ENCODE assay signal across 1 cellular context in genomic region chr20:25538838-25539665, GRCh38.
TF ChIP-seq lines count a peak whose summit lies in the region.

No MANE protein-coding gene starts in this region.

TF ChIP-seq in GM23338, 12 proteins besides CTCF, POLR2A, EP300 and RAD21 (continued from another document):
- TF ChIP-seq ZNF462 (CRISPR knock-in tag; IDR thresholded peaks at IDR 0.05) (no peak), EZH2 (IDR thresholded peaks at IDR 0.05; ENCODE audit: low read depth, unreplicated experiment) (no peak), ETS1 (IDR thresholded peaks at IDR 0.05) (no peak), NANOG (IDR thresholded peaks at IDR 0.05; ENCODE audit: borderline replicate concordance) (no peak)
